ENCODE assay signal across 1 cellular context in genomic region chr1:184032306-184033135, GRCh38.
TF ChIP-seq lines count a peak whose summit lies in the region.

No MANE protein-coding gene starts in this region.

TF ChIP-seq in K562, 482 proteins besides CTCF, POLR2A, EP300 and RAD21 (continued from another document):
- TF ChIP-seq, protein P1, sequence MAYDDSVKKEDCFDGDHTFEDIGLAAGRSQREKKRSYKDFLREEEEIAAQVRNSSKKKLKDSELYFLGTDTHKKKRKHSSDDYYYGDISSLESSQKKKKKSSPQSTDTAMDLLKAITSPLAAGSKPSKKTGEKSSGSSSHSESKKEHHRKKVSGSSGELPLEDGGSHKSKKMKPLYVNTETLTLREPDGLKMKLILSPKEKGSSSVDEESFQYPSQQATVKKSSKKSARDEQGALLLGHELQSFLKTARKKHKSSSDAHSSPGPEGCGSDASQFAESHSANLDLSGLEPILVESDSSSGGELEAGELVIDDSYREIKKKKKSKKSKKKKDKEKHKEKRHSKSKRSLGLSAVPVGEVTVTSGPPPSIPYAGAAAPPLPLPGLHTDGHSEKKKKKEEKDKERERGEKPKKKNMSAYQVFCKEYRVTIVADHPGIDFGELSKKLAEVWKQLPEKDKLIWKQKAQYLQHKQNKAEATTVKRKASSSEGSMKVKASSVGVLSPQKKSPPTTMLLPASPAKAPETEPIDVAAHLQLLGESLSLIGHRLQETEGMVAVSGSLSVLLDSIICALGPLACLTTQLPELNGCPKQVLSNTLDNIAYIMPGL (CRISPR knock-in tag; IDR thresholded peaks at IDR 0.05): no peak
- TF ChIP-seq NBN (IDR thresholded peaks at IDR 0.05; ENCODE audit: low read depth) (no peak), SRF (CRISPR knock-in tag; IDR thresholded peaks at IDR 0.05) (0 out of 4 replicates have a peak, but pooled peaks of 1 of the 2 experiments have one; percentile 17), MEIS2 (IDR thresholded peaks at IDR 0.05; ENCODE audit: partially characterized antibody) (peak; percentile 86), PKNOX1 (IDR thresholded peaks at IDR 0.05) (peak; percentile 47), GATAD2B (IDR thresholded peaks at IDR 0.05; ENCODE audit: borderline replicate concordance) (0 out of 2 replicates have a peak, but pooled peaks have one; percentile 17), ZNF766 (CRISPR knock-in tag; conservative IDR thresholded peaks at IDR 0.05) (peak; percentile 65; the same call in 1 of the 2 replicates), POLR2G (IDR thresholded peaks at IDR 0.05; ENCODE audit: low read depth, low read length) (peak; percentile 49; the same call in 1 of the 2 replicates), CHCHD3 (CRISPR knock-in tag; IDR thresholded peaks at IDR 0.05) (no peak), ATF1 (CRISPR knock-in tag; IDR thresholded peaks at IDR 0.05) (no peak), ATF1 (tag; IDR thresholded peaks at IDR 0.05) (0 out of 2 replicates have a peak, but pooled peaks have one; percentile 7), ATF7 (IDR thresholded peaks at IDR 0.05) (peak; percentile 63), BCL6 (CRISPR knock-in tag; IDR thresholded peaks at IDR 0.05) (no peak), TEAD4 (IDR thresholded peaks at IDR 0.05; ENCODE audit: low read length) (peak; percentile 55; the same call in 1 of the 2 replicates), TEAD4 (CRISPR knock-in tag; IDR thresholded peaks at IDR 0.05; ENCODE audit: borderline replicate concordance) (no peak), GTF2B (IDR thresholded peaks at IDR 0.05; ENCODE audit: extremely low read depth, insufficient read length) (no peak), ZNF175 (CRISPR knock-in tag; IDR thresholded peaks at IDR 0.05; ENCODE audit: low read depth) (peak; percentile 45; the same call in 1 of the 2 replicates), BRD4 (IDR thresholded peaks at IDR 0.05) (no peak), SMAD3 (CRISPR knock-in tag; conservative IDR thresholded peaks at IDR 0.05) (no peak), SIRT6 (IDR thresholded peaks at IDR 0.05; ENCODE audit: low read depth, low read length) (no peak), ZNF589 (CRISPR knock-in tag; IDR thresholded peaks at IDR 0.05; ENCODE audit: low read depth) (peak; percentile 84; the same call in 1 of the 2 replicates), MECOM (CRISPR knock-in tag; IDR thresholded peaks at IDR 0.05) (peak; percentile 57; the same call in 1 of the 2 replicates)
